1 cellular context compared by ENCODE assay signal in the genomic region with DNA sequence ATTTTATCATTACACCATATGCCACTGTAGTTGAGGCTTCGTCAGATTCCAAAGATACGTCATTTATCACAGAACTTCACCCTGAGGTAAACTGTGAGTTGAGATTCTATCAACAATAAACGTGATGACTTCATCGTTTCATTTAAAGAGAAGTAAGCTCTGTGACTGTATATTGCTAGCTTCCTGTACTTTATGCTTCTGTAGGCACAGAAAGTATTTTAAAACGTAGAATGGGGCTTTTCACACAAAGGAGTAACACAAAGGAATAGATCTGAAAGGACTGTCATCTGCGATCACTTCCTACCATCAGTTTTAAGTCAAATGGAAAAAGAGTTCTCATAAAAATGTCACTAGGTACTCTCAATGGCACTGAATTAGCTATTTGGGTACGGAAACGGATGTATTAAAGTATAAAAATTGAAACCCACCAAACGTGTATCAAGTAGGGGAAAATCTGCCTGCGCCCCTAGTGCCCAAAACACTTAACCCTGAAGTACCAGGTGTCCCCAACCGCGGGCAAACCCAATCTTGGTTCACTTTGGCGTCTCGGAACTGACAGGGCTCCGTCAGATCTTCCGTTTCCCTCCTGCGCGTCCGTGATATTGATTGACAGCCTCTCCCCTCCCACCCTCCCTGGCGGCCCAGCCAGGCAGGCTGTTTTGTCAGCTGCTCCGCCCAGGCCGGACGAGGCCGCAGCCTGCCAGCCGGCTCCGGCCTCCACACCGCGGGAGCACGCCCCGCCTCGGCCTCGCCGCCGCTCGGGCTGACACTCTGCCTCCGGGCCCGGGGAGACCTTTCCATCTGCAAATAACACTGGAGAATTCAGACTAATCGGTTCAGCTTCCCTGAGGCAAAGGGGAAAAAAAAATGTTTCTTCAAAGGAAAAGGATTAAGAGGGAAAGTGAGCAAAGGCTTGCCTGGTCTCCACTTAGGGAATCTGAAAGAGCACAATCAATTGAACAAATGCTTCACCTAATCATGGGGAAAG.
TF ChIP-seq lines count a peak whose summit lies in the region.

No MANE protein-coding gene starts in this region.

TF ChIP-seq in WTC11, 78 proteins besides CTCF, POLR2A, EP300 and RAD21 (continued from another document):
- TF ChIP-seq, protein P1, sequence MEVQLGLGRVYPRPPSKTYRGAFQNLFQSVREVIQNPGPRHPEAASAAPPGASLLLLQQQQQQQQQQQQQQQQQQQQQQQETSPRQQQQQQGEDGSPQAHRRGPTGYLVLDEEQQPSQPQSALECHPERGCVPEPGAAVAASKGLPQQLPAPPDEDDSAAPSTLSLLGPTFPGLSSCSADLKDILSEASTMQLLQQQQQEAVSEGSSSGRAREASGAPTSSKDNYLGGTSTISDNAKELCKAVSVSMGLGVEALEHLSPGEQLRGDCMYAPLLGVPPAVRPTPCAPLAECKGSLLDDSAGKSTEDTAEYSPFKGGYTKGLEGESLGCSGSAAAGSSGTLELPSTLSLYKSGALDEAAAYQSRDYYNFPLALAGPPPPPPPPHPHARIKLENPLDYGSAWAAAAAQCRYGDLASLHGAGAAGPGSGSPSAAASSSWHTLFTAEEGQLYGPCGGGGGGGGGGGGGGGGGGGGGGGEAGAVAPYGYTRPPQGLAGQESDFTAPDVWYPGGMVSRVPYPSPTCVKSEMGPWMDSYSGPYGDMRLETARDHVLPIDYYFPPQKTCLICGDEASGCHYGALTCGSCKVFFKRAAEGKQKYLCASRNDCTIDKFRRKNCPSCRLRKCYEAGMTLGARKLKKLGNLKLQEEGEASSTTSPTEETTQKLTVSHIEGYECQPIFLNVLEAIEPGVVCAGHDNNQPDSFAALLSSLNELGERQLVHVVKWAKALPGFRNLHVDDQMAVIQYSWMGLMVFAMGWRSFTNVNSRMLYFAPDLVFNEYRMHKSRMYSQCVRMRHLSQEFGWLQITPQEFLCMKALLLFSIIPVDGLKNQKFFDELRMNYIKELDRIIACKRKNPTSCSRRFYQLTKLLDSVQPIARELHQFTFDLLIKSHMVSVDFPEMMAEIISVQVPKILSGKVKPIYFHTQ (CRISPR knock-in tag; IDR thresholded peaks at IDR 0.05), result no peak
- TF ChIP-seq, protein P2, sequence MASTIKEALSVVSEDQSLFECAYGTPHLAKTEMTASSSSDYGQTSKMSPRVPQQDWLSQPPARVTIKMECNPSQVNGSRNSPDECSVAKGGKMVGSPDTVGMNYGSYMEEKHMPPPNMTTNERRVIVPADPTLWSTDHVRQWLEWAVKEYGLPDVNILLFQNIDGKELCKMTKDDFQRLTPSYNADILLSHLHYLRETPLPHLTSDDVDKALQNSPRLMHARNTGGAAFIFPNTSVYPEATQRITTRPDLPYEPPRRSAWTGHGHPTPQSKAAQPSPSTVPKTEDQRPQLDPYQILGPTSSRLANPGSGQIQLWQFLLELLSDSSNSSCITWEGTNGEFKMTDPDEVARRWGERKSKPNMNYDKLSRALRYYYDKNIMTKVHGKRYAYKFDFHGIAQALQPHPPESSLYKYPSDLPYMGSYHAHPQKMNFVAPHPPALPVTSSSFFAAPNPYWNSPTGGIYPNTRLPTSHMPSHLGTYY (CRISPR knock-in tag; IDR thresholded peaks at IDR 0.05), result no peak
- TF ChIP-seq CREB1 (CRISPR knock-in tag; IDR thresholded peaks at IDR 0.05) (no peak), KAT7 (CRISPR knock-in tag; IDR thresholded peaks at IDR 0.05; ENCODE audit: borderline replicate concordance) (no peak), ZBTB21 (CRISPR knock-in tag; IDR thresholded peaks at IDR 0.05; ENCODE audit: borderline replicate concordance) (no peak), RORB (CRISPR knock-in tag; IDR thresholded peaks at IDR 0.05) (no peak), ZNF671 (CRISPR knock-in tag; IDR thresholded peaks at IDR 0.05) (no peak)
- TF ChIP-seq, protein P3, sequence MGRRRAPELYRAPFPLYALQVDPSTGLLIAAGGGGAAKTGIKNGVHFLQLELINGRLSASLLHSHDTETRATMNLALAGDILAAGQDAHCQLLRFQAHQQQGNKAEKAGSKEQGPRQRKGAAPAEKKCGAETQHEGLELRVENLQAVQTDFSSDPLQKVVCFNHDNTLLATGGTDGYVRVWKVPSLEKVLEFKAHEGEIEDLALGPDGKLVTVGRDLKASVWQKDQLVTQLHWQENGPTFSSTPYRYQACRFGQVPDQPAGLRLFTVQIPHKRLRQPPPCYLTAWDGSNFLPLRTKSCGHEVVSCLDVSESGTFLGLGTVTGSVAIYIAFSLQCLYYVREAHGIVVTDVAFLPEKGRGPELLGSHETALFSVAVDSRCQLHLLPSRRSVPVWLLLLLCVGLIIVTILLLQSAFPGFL (CRISPR knock-in tag; IDR thresholded peaks at IDR 0.05; ENCODE audit: borderline replicate concordance), result no peak
- TF ChIP-seq, protein P4, sequence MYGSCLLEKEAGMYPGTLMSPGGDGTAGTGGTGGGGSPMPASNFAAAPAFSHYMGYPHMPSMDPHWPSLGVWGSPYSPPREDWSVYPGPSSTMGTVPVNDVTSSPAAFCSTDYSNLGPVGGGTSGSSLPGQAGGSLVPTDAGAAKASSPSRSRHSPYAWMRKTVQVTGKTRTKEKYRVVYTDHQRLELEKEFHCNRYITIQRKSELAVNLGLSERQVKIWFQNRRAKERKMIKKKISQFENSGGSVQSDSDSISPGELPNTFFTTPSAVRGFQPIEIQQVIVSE (CRISPR knock-in tag; IDR thresholded peaks at IDR 0.05; ENCODE audit: borderline replicate concordance), result no peak
- TF ChIP-seq, protein P5, sequence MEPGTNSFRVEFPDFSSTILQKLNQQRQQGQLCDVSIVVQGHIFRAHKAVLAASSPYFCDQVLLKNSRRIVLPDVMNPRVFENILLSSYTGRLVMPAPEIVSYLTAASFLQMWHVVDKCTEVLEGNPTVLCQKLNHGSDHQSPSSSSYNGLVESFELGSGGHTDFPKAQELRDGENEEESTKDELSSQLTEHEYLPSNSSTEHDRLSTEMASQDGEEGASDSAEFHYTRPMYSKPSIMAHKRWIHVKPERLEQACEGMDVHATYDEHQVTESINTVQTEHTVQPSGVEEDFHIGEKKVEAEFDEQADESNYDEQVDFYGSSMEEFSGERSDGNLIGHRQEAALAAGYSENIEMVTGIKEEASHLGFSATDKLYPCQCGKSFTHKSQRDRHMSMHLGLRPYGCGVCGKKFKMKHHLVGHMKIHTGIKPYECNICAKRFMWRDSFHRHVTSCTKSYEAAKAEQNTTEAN (CRISPR knock-in tag; IDR thresholded peaks at IDR 0.05), result no peak
- TF ChIP-seq, protein P6, sequence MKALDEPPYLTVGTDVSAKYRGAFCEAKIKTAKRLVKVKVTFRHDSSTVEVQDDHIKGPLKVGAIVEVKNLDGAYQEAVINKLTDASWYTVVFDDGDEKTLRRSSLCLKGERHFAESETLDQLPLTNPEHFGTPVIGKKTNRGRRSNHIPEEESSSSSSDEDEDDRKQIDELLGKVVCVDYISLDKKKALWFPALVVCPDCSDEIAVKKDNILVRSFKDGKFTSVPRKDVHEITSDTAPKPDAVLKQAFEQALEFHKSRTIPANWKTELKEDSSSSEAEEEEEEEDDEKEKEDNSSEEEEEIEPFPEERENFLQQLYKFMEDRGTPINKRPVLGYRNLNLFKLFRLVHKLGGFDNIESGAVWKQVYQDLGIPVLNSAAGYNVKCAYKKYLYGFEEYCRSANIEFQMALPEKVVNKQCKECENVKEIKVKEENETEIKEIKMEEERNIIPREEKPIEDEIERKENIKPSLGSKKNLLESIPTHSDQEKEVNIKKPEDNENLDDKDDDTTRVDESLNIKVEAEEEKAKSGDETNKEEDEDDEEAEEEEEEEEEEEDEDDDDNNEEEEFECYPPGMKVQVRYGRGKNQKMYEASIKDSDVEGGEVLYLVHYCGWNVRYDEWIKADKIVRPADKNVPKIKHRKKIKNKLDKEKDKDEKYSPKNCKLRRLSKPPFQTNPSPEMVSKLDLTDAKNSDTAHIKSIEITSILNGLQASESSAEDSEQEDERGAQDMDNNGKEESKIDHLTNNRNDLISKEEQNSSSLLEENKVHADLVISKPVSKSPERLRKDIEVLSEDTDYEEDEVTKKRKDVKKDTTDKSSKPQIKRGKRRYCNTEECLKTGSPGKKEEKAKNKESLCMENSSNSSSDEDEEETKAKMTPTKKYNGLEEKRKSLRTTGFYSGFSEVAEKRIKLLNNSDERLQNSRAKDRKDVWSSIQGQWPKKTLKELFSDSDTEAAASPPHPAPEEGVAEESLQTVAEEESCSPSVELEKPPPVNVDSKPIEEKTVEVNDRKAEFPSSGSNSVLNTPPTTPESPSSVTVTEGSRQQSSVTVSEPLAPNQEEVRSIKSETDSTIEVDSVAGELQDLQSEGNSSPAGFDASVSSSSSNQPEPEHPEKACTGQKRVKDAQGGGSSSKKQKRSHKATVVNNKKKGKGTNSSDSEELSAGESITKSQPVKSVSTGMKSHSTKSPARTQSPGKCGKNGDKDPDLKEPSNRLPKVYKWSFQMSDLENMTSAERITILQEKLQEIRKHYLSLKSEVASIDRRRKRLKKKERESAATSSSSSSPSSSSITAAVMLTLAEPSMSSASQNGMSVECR (CRISPR knock-in tag; IDR thresholded peaks at IDR 0.05; ENCODE audit: borderline replicate concordance), result no peak
- TF ChIP-seq, protein P7, sequence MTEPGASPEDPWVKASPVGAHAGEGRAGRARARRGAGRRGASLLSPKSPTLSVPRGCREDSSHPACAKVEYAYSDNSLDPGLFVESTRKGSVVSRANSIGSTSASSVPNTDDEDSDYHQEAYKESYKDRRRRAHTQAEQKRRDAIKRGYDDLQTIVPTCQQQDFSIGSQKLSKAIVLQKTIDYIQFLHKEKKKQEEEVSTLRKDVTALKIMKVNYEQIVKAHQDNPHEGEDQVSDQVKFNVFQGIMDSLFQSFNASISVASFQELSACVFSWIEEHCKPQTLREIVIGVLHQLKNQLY (CRISPR knock-in tag; IDR thresholded peaks at IDR 0.05), result no peak
